Comparison of ENCODE assay signal across 9 cellular contexts in the genomic region with DNA sequence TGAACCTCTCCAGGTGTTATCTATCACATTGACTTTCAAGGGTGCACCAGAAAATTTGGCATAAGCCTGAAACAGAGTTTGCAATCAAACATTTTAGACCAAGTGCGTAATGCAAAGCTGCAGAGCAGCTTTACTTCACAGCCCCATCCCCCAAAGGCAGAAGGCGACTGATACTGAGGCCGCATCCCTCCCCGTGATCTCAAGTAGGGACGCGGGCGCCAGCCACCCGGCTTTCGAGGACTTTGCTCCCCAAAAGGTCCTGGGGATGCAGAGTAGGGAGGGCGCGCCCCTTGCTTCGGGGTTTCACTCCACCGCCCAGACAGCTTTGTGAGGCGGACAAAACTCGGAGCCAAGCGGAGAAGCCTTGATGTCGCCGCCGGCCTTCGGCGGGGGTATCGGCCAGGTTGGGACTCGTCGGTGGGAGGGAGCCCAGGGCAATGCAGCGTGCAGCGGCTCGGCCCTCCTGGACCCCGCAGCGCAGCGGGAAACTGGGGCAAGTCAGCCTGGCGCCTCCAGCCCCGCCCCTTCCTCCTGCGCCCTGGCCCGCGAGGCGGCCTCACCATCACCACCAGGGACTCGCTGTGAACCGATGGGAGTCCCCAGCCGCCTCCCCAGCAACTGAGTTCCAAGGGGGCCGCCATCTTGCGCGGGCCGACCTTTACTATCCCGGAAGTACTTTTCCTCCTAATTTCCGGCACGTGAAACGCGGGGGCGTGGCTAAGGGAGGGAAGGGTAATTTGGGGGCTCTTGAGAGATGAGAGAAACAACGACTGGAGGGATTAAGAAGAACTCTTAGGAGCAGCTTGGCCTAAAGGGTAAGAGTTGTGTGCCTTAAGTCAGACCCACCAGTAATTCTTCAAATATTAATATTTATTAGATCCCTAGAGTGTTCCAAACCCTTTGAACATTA. TPM values are rescaled to one million over a fixed set of nuclear protein-coding genes. Genes with fewer than 3 reads are reported as not detected.
A peak's percentile ranks its signal among the peaks of the same experiment; 100 is the strongest.
DNase-seq lines count a peak whose midpoint lies in the region; ATAC-seq and TF ChIP-seq lines count a peak whose summit lies in the region.
"Had no signal": no experiment of that assay in that cellular context is flagged by ENCODE, and none has a peak within 500 bp of the region (broad histone marks: within the 10 kb centered on the region; RNA-seq: fewer than 3 reads in every experiment).

A gene with protein sequence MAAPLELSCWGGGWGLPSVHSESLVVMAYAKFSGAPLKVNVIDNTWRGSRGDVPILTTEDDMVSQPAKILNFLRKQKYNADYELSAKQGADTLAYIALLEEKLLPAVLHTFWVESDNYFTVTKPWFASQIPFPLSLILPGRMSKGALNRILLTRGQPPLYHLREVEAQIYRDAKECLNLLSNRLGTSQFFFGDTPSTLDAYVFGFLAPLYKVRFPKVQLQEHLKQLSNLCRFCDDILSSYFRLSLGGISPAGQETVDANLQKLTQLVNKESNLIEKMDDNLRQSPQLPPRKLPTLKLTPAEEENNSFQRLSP (minus strand): TSS at position 665 of the 910 bp plus-strand sequence. CDS start 24 bp downstream, at position 641.

- DNase-seq in 8988T (peak; percentile 37), NCI-H226 (peak; percentile 71), iris pigment epithelial cell (ENCODE audit: low read depth) (peak; percentile 81), spleen (peak; percentile 94)
- DNase-seq in activated CD4-positive, CD25-positive, alpha-beta regulatory T cell (lab: John Stamatoyannopoulos, UW) = peak; percentile 74 to 79 (median 76)
- peak; percentile 82 for DNase-seq in central memory CD4-positive, alpha-beta T cell
- DNase-seq: DND-41 had no signal

- WGBS in spleen, 5 donors = 1 to 6% (median 4%) methylated on average over 20 to 50 of the region's 50 CpGs

- H3K27me3 ChIP-seq in spleen (replicated peaks in 1 of 7) = no peaks in the 10 kb centered on the region

- H3K9me3 ChIP-seq in spleen = no peaks in the 10 kb centered on the region

- peaks cover 12 to 28% (median 23%) of the 10 kb centered on the region in 6 donors for H3K4me1 ChIP-seq in spleen

- peak within 1 kb of the TSS; percentile 73 to 87 (median 82) for H3K27ac ChIP-seq in spleen

- H3K36me3 ChIP-seq in spleen = peaks cover 2 to 34% (median 26%) of the 10 kb centered on the region in 6 donors

- TF ChIP-seq CTCF in spleen (IDR thresholded peaks at IDR 0.05 in 8 of 11, conservative IDR thresholded peaks at IDR 0.05 in 3 of 11) = peak in 2 of 11 experiments; percentile 13 to 16

- no peak for TF ChIP-seq POLR2A in spleen (IDR thresholded peaks at IDR 0.05)

- H3K4me3 ChIP-seq in spleen = peak within 1 kb of the TSS; percentile 68 to 91 (median 81)

- intact Hi-C loops in spleen (cut with DNase I; ENCODE audit: low total_unique reads) = no loop called here

- ATAC-seq in GM18861 (IDR thresholded peaks at IDR 0.05; ENCODE audit: unreplicated experiment) (peak; percentile 77), HG03097 (IDR thresholded peaks at IDR 0.05; ENCODE audit: low FRiP score, unreplicated experiment) (peak; percentile 76)

RNA-seq across cellular contexts. Expression of the gene that starts here (rescaled TPM):
- total RNA-seq in spleen = 10 to 100 TPM; 13.4 to 19.8 (median 17.4) TPM
- polyA plus RNA-seq in spleen = 10 to 100 TPM in 1 of 3 donors, 1 to 10 TPM in 2; 6.0 to 11.2 (median 9.4) TPM

Comparison
In these comparisons a context has a peak if more than half of its experiments do, and no peak if none do; other contexts are left out.
1. Peak in every context shown above with its lines: DNase-seq, ATAC-seq, H3K4me3 ChIP-seq and H3K27ac ChIP-seq.
2. DNase-seq: peak in every context shown above with its lines; median percentile 94 in spleen; 82 in central memory CD4-positive, alpha-beta T cell; 81 in iris pigment epithelial cell; 76 in activated CD4-positive, CD25-positive, alpha-beta regulatory T cell; 71 in NCI-H226; 37 in 8988T.